Comparison of ENCODE assay signal across 8 cellular contexts in the genomic region with DNA sequence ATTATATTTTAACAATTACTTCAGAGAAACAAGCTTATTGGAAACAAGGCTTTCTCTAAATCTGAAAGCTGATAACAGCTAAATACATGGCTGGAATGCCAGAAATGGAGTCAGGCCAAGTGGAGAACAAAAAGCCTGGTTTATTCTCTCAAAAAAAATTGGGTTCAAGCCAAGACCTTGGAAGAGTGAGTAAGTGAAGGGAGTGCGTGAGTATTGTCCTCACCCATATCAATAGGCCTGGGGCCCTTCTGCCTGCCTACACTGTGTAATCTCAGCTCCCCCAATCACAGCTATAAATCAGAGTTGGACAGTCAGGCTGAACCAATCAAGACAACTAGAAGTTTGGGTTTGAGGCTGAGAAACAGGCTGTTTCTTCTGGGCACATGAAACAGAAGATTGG. TPM values are rescaled to one million over a fixed set of nuclear protein-coding genes. Genes with fewer than 3 reads are reported as not detected.
DNase-seq lines count a peak whose midpoint lies in the region; ATAC-seq and TF ChIP-seq lines count a peak whose summit lies in the region.

No MANE protein-coding gene starts in this region.

- H3K9me3 ChIP-seq in AG04450 (ENCODE audit: control insufficient read depth, insufficient read depth, low read length) (no peaks in the 10 kb centered on the region), IMR-90 (ENCODE audit: control insufficient read depth, insufficient read depth, low read length) (no peaks in the 10 kb centered on the region)

- H4K8ac ChIP-seq in IMR-90 (ENCODE audit: low read depth in 2 of 2, low read length in 2 of 2), result peak overlapping the region; percentile 41 to 43; a peak in 2 of 4 replicates

- in situ Hi-C loops in IMR-90 (cut with MboI; ENCODE audit: low sequenced_read_pairs), result no loop called here

- H2BK5ac ChIP-seq in IMR-90 (ENCODE audit: low read depth, low read length, poor library complexity, severe bottlenecking), result peak overlapping the region; percentile 9

- CTCF ChIA-PET in AG04450 (lab: Charles Lee) (interaction anchor here (0.6 to 3.6 kb wide), 15 partner anchors 9 to 778 kb away, joined by 3 to 84 read pairs (median 5); a partner anchor contains a TSS), IMR-90 (lab: Yijun Ruan, JAX) (interaction anchor here (1.0 to 1.5 kb wide), 5 partner anchors 11 to 101 kb away, joined by 3 to 10 read pairs (median 5); a partner anchor contains a TSS)

- H3K27ac ChIP-seq in AG04450 (ENCODE audit: low read depth, low read length), result peak overlapping the region; percentile 79
- H3K27ac ChIP-seq in IMR-90 (ENCODE audit: insufficient read depth, low read length), result peak overlapping the region; percentile 60; the same call in 1 of the 2 replicates
- H3K27ac ChIP-seq in skin epidermis, result peak overlapping the region in 16 of 21 experiments; percentile 1 to 71 (median 58)

- POLR2A ChIA-PET in AG04450 (lab: Yijun Ruan, JAX), result no interaction called here
- POLR2A ChIA-PET in IMR-90 (lab: Charles Lee; ENCODE audit: unreplicated experiment), result interaction anchor here (0.7 kb wide), 1 partner anchor 80 kb away, joined by 6 read pairs; a partner anchor contains a TSS

- peak overlapping the region; percentile 12 to 66 for H3K27ac Mint-ChIP-seq in activated naive CD4-positive, alpha-beta T cell treated with anti-CD3 and anti-CD28 coated beads, Interleukin-2, amount 50 U/mL, for 72 hours

- peaks cover 12% of the 10 kb centered on the region for H3K4me1 ChIP-seq in IMR-90 (ENCODE audit: control insufficient read depth, insufficient read depth, low read length)

- intact Hi-C loops in IMR-90 (cut with micrococcal nuclease), result no loop called here
- intact Hi-C loops in left cardiac atrium (cut with DNase I), result no loop called here

- H2AK9ac ChIP-seq in IMR-90 (replicated peaks; ENCODE audit: low read depth, low read length, poor library complexity), result peak overlapping the region; percentile 48

- H2AFZ ChIP-seq in IMR-90 (replicated peaks; ENCODE audit: low read length, poor library complexity), result peak overlapping the region; percentile 67

- peaks cover under 1% of the 10 kb centered on the region; the same call in 1 of the 2 replicates for H4K20me1 ChIP-seq in IMR-90 (ENCODE audit: insufficient read depth, low read length)

- H4K5ac ChIP-seq in IMR-90 (ENCODE audit: low read depth, low read length), result peak overlapping the region; percentile 53; the same call in 1 of the 2 replicates

- dilution Hi-C loops in IMR-90 (cut with HindIII; ENCODE audit: low sequenced_read_pairs, unreplicated experiment), result no loop called here

- peak overlapping the region; percentile 3 for H3K4me2 ChIP-seq in IMR-90 (ENCODE audit: low read depth, low read length)

- H3K4me3 ChIP-seq in AG04450 (ENCODE audit: low read depth, low read length), result no peak overlapping the region
- H3K4me3 ChIP-seq in IMR-90 (ENCODE audit: insufficient read depth, low read depth, low read length), result no peak overlapping the region
- H3K4me3 ChIP-seq in skin epidermis, result no peak overlapping the region

- DNase-seq in AG04450 (ENCODE audit: low read depth, low spot score) (peak; percentile 59), IMR-90 (peak; percentile 91), left cardiac atrium (peak; percentile 51), Kasumi-1 (lab: John Stamatoyannopoulos, UW) (no peak), DMS114 treated with DMSO at 0.1 percent for 48 hours (lab: John Stamatoyannopoulos, UW; ENCODE audit: unreplicated experiment) (no peak), NCI-H526 treated with DMSO at 0.1 percent for 48 hours (lab: John Stamatoyannopoulos, UW) (no peak)
- no peak for DNase-seq in activated naive CD4-positive, alpha-beta T cell treated with anti-CD3 and anti-CD28 coated beads, Interleukin-2, amount 50 U/mL, for 72 hours (ENCODE audit: low spot score in 2 of 2)

- H3K9me3 Mint-ChIP-seq in activated naive CD4-positive, alpha-beta T cell treated with anti-CD3 and anti-CD28 coated beads, Interleukin-2, amount 50 U/mL, for 72 hours, result peaks cover 0 to 2% of the 10 kb centered on the region in 2 donors

- H2BK20ac ChIP-seq in IMR-90 (ENCODE audit: low read depth, low read length), result no peak overlapping the region

- peak overlapping the region; percentile 5; the same call in 1 of the 2 replicates for H3K23ac ChIP-seq in IMR-90 (ENCODE audit: low read depth, low read length)

- H3K79me1 ChIP-seq in IMR-90 (ENCODE audit: low read depth in 1 of 2, low read length in 2 of 2), result peaks cover 18 to 49% of the 10 kb centered on the region in 2 experiments

- peak overlapping the region; percentile 35; the same call in 1 of the 2 replicates for H2AK5ac ChIP-seq in IMR-90 (ENCODE audit: low read depth, low read length)

- TF ChIP-seq CTCF in AG04450 (IDR thresholded peaks at IDR 0.05; ENCODE audit: low read depth, low read length), result no peak
- no peak for TF ChIP-seq CTCF in IMR-90 (conservative IDR thresholded peaks at IDR 0.05; ENCODE audit: low read depth, low read length)

- TF ChIP-seq RAD21 in IMR-90 (IDR thresholded peaks at IDR 0.05; ENCODE audit: low read length), result no peak

- peak overlapping the region; percentile 18; the same call in 1 of the 3 replicates for H2BK15ac ChIP-seq in IMR-90 (ENCODE audit: low read depth, low read length)

- no peak overlapping the region for H2BK120ac ChIP-seq in IMR-90 (ENCODE audit: low read depth, low read length)

- peaks cover 9% of the 10 kb centered on the region; the same call in 1 of the 2 replicates for H3K36me3 ChIP-seq in IMR-90 (ENCODE audit: control insufficient read depth, insufficient read depth, low read length)

- 0 out of 2 replicates have a peak overlapping the region, but pooled peaks have one; percentile 43 for H3K4ac ChIP-seq in IMR-90 (ENCODE audit: low read depth, low read length)

- TF ChIP-seq POLR2A in IMR-90 (IDR thresholded peaks at IDR 0.05; ENCODE audit: low read depth, low read length), result no peak

- no TSS peak for BruUV-seq in IMR-90 (replicated peaks; lab: Mats Ljungman, UMichigan)

- H3K27me3 ChIP-seq in AG04450 (ENCODE audit: control insufficient read depth, insufficient read depth, low read length) (no peaks in the 10 kb centered on the region), IMR-90 (ENCODE audit: control insufficient read depth, insufficient read depth, low read length) (no peaks in the 10 kb centered on the region)

- H3K56ac ChIP-seq in IMR-90 (ENCODE audit: extremely low read depth, insufficient read depth, low read length), result no peak overlapping the region

- H3K9me1 ChIP-seq in IMR-90 (ENCODE audit: insufficient read depth, low read length), result peaks cover 6% of the 10 kb centered on the region; the same call in 1 of the 2 replicates

- ATAC-seq in IMR-90 (ENCODE audit: low read depth), result peak; percentile 85
- ATAC-seq in activated naive CD4-positive, alpha-beta T cell treated with anti-CD3 and anti-CD28 coated beads, Interleukin-2, amount 50 U/mL, for 72 hours, result peak; percentile 49 to 60
- ATAC-seq in left cardiac atrium, result peak; percentile 79 to 93

- WGBS in IMR-90 (ENCODE audit: extremely low coverage in 2 of 2, insufficient read length in 1 of 2), 2 experiments, result no CpG with 5 or more reads among the region's 1 CpG

- H3K36me3 Mint-ChIP-seq in activated naive CD4-positive, alpha-beta T cell treated with anti-CD3 and anti-CD28 coated beads, Interleukin-2, amount 50 U/mL, for 72 hours, result peaks cover 25 to 67% of the 10 kb centered on the region in 2 donors

- H4K91ac ChIP-seq in IMR-90 (ENCODE audit: insufficient read depth, low read depth, low read length), result no peak overlapping the region

- H3K9ac ChIP-seq in IMR-90 (ENCODE audit: low read depth, low read length), result no peak overlapping the region; the same call in 1 of the 2 replicates

- peak overlapping the region; percentile 6 for H3K14ac ChIP-seq in IMR-90 (replicated peaks; ENCODE audit: low read depth, low read length)

- H3K18ac ChIP-seq in IMR-90 (ENCODE audit: low read depth, low read length), result no peak overlapping the region

TF ChIP-seq in IMR-90, 13 proteins besides CTCF, POLR2A, EP300 and RAD21:
- TF ChIP-seq RFX5 (IDR thresholded peaks at IDR 0.05; ENCODE audit: low read depth, low read length), result no peak
- 0 out of 2 replicates have a peak, but pooled peaks have one; percentile 7 for TF ChIP-seq FOS (IDR thresholded peaks at IDR 0.05; ENCODE audit: low read depth, low read length)
- no peak for TF ChIP-seq BHLHE40 (IDR thresholded peaks at IDR 0.05; ENCODE audit: low read depth, low read length)
- no peak for TF ChIP-seq NFE2L2 (IDR thresholded peaks at IDR 0.05; ENCODE audit: low read depth, low read length)
TF ChIP-seq in IMR-90: peak in this region for 1.

RNA-seq across cellular contexts. Expression of a gene that starts 7.4 kb away (rescaled TPM):
- polyA plus RNA-seq in AG04450 (2011; rRNA removed), result 40.9 and 54.9 TPM in 2 replicates
- polyA minus RNA-seq in AG04450 (2011; rRNA and poly(A)+ RNA removed), result 13.1 and 24.1 TPM in 2 replicates
- total RNA-seq in IMR-90 (2012; rRNA removed), result 20.4 and 34.2 TPM in 2 replicates
- polyA plus RNA-seq in IMR-90 (2012; rRNA removed), result 19.6 and 22.6 TPM in 2 replicates
- polyA plus RNA-seq in IMR-90 (2012; cell fraction: cytosol; rRNA removed), result 2.9 and 3.7 TPM in 2 replicates
- polyA plus RNA-seq in IMR-90 (2012; cell fraction: nucleus; rRNA removed; ENCODE audit: low replicate concordance), result 1.7 and 14.5 TPM in 2 replicates
- total RNA-seq in activated naive CD4-positive, alpha-beta T cell treated with anti-CD3 and anti-CD28 coated beads, Interleukin-2, amount 50 U/mL, for 72 hours, result 10 to 100 TPM; 37.6 to 65.6 TPM
- total RNA-seq in left cardiac atrium, result 10 to 100 TPM; 10.3 to 12.2 TPM

RNA-seq across cellular contexts. Expression of a gene that starts 7.4 kb away (rescaled TPM):
- polyA plus RNA-seq in AG04450 (2011; rRNA removed) (7.1 and 8.8 TPM in 2 replicates), IMR-90 (2012; rRNA removed) (2.8 and 3.5 TPM in 2 replicates)
- polyA minus RNA-seq in AG04450 (2011; rRNA and poly(A)+ RNA removed), result 7.0 and 9.4 TPM in 2 replicates
- total RNA-seq in IMR-90 (2012; rRNA removed) (8.1 and 10.8 TPM in 2 replicates), left cardiac atrium (10 to 100 TPM; 12.5 to 13.7 TPM)
- 1.4 and 2.4 TPM in 2 replicates for polyA plus RNA-seq in IMR-90 (2012; cell fraction: cytosol; rRNA removed)
- 0.64 and 3.7 TPM in 2 replicates for polyA plus RNA-seq in IMR-90 (2012; cell fraction: nucleus; rRNA removed; ENCODE audit: low replicate concordance)
- total RNA-seq in activated naive CD4-positive, alpha-beta T cell treated with anti-CD3 and anti-CD28 coated beads, Interleukin-2, amount 50 U/mL, for 72 hours, result 10 to 100 TPM; 23.7 to 27.2 TPM

RNA-seq across cellular contexts. Expression of a gene that starts 37.6 kb away (rescaled TPM):
- polyA plus RNA-seq in AG04450 (2011; rRNA removed), result 77.1 and 94.1 TPM in 2 replicates
- polyA minus RNA-seq in AG04450 (2011; rRNA and poly(A)+ RNA removed), result 73.0 and 91.2 TPM in 2 replicates
- 42.5 and 50.0 TPM in 2 replicates for total RNA-seq in IMR-90 (2012; rRNA removed)
- polyA plus RNA-seq in IMR-90 (2012; rRNA removed), result 20.5 and 21.9 TPM in 2 replicates
- polyA plus RNA-seq in IMR-90 (2012; cell fraction: cytosol; rRNA removed), result 7.8 and 18.4 TPM in 2 replicates
- 6.9 and 32.6 TPM in 2 replicates for polyA plus RNA-seq in IMR-90 (2012; cell fraction: nucleus; rRNA removed; ENCODE audit: low replicate concordance)
- total RNA-seq in activated naive CD4-positive, alpha-beta T cell treated with anti-CD3 and anti-CD28 coated beads, Interleukin-2, amount 50 U/mL, for 72 hours, result 1 to 10 TPM; 3.2 to 9.3 TPM
- total RNA-seq in left cardiac atrium, result 10 to 100 TPM in 1 of 2 donors, 1 to 10 TPM in 1; 8.2 to 11.1 TPM

Comparison
In these comparisons a context has a peak if more than half of its experiments do, and no peak if none do; other contexts are left out.
1. DNase-seq: peak in AG04450 (single experiment), IMR-90 (single experiment) and left cardiac atrium (single experiment); none in activated naive CD4-positive, alpha-beta T cell treated with anti-CD3 and anti-CD28 coated beads, Interleukin-2, amount 50 U/mL, for 72 hours (0 of 2), Kasumi-1 (0 of 2), DMS114 treated with DMSO at 0.1 percent for 48 hours (single experiment) and NCI-H526 treated with DMSO at 0.1 percent for 48 hours (single experiment).
2. Peak in every context shown above with its lines, with median percentiles within 50 percentile points of each other: H3K27ac ChIP-seq and ATAC-seq.